In the genomic region with DNA sequence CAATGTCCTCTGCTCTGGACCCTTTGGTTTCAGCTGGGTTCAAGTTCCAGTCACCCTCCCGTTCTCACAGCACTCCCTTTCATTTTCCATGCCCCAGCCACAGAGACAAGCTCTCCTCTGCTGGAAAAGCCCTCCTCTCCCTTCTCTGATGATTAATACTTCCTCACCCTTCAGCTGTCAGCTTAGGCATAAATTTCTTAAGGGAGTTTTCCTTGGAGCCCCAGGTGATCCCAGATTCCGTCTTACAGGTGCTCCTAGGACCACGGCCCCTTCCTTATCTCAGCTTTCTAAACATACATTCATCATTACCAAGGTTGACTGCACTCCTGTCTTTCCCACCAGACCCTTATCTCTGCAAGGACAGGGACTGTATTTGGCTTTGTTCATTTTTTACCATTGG, we compare ENCODE assay signal across 18 cellular contexts. TPM values are rescaled to one million over a fixed set of nuclear protein-coding genes. Genes with fewer than 3 reads are reported as not detected.
DNase-seq lines count a peak whose midpoint lies in the region; ATAC-seq, FAIRE-seq and TF ChIP-seq lines count a peak whose summit lies in the region.
"Had no signal": no experiment of that assay in that cellular context is flagged by ENCODE, and none has a peak within 500 bp of the region (broad histone marks: within the 10 kb centered on the region; RNA-seq: fewer than 3 reads in every experiment).

No MANE protein-coding gene starts in this region.

- H3K27ac ChIP-seq in HCT116 (ENCODE audit: low read depth, low read length) (no peak overlapping the region; the same call in 1 of the 2 replicates), GM12878 (ENCODE audit: control insufficient read depth, insufficient read depth) (no peak overlapping the region), hepatocyte (peak overlapping the region; percentile 83)
- H3K27ac ChIP-seq: HL-60 had no signal

- 53% methylated on average over 3 of the region's 3 CpGs for WGBS in GM12878 (ENCODE audit: insufficient coverage, insufficient replicate concordance, low lambda C conversion rate, missing lambda C conversion rate)
- WGBS in hepatocyte (ENCODE audit: low lambda C conversion rate, missing lambda C conversion rate), result 69% methylated on average over 3 of the region's 3 CpGs

- no peak for TF ChIP-seq CTCF in HCT116 (IDR thresholded peaks at IDR 0.05 in 2 of 3, conservative IDR thresholded peaks at IDR 0.05 in 1 of 3; ENCODE audit: borderline replicate concordance in 1 of 3, insufficient read depth in 1 of 3, low read depth in 2 of 3, low read length in 2 of 3)
- TF ChIP-seq CTCF in GM12878 (IDR thresholded peaks at IDR 0.05 in 2 of 3, conservative IDR thresholded peaks at IDR 0.05 in 1 of 3; ENCODE audit: control insufficient read depth in 2 of 3, extremely low read depth in 1 of 3, insufficient read depth in 1 of 3, low read depth in 3 of 3, low read length in 3 of 3), result no peak
- TF ChIP-seq CTCF in hepatocyte (IDR thresholded peaks at IDR 0.05; ENCODE audit: poor library complexity), result no peak
- no peak for TF ChIP-seq CTCF in progenitor cell of endocrine pancreas (IDR thresholded peaks at IDR 0.05; ENCODE audit: unreplicated experiment)
- no peak for TF ChIP-seq CTCF in GM10248 (IDR thresholded peaks at IDR 0.05; ENCODE audit: control extremely low read depth, extremely low read depth, low read depth, missing control alignments)

- no peaks in the 10 kb centered on the region for H3K27me3 Mint-ChIP-seq in progenitor cell of endocrine pancreas
- no peaks in the 10 kb centered on the region for H3K27me3 Mint-ChIP-seq in activated naive CD4-positive, alpha-beta T cell treated with anti-CD3 and anti-CD28 coated beads for 36 hours (ENCODE audit: low read depth)
- no peaks in the 10 kb centered on the region for H3K27me3 Mint-ChIP-seq in activated CD4-positive, alpha-beta memory T cell treated with anti-CD3 and anti-CD28 coated beads for 36 hours

- TF ChIP-seq RAD21 in HCT116 (IDR thresholded peaks at IDR 0.05; ENCODE audit: low read depth) (no peak), GM12878 (IDR thresholded peaks at IDR 0.05; ENCODE audit: insufficient read depth, low read depth, low read length) (no peak)

- RAD21 ChIA-PET in HCT116 (lab: Charles Lee; ENCODE audit: low non-redundant PET in 1 of 2, low total read pairs in 2 of 2, uncharacterized antibody in 2 of 2, unreplicated experiment in 2 of 2) (no interaction called here), GM12878 (lab: Charles Lee; ENCODE audit: unreplicated experiment) (no interaction called here)

- SMC1A ChIA-PET in GM12878 (lab: Charles Lee; ENCODE audit: uncharacterized antibody, unreplicated experiment), result interaction anchor here (0.5 to 1.3 kb wide), 4 partner anchors 9 to 96 kb away, joined by 3 to 5 read pairs (median 3); no protein-coding TSS in a partner anchor

- no peaks in the 10 kb centered on the region for H3K9me3 Mint-ChIP-seq in progenitor cell of endocrine pancreas (ENCODE audit: low read depth)
- H3K9me3 Mint-ChIP-seq in activated naive CD4-positive, alpha-beta T cell treated with anti-CD3 and anti-CD28 coated beads for 36 hours, result no peaks in the 10 kb centered on the region
- no peaks in the 10 kb centered on the region for H3K9me3 Mint-ChIP-seq in activated CD4-positive, alpha-beta memory T cell treated with anti-CD3 and anti-CD28 coated beads for 36 hours

- H3K4me1 ChIP-seq in HCT116 (ENCODE audit: control insufficient read depth in 1 of 2, insufficient read depth in 2 of 2, low read length in 2 of 2) (peaks cover 19 to 36% of the 10 kb centered on the region in 2 experiments), GM12878 (ENCODE audit: control insufficient read depth, insufficient read depth, low read length) (no peaks in the 10 kb centered on the region), hepatocyte (ENCODE audit: insufficient read depth) (peaks cover 12% of the 10 kb centered on the region)

- H3K36me3 ChIP-seq in HCT116 (ENCODE audit: control insufficient read depth in 1 of 2, insufficient read depth in 2 of 2, low read length in 2 of 2) (no peaks in the 10 kb centered on the region), GM12878 (ENCODE audit: control insufficient read depth in 2 of 2, insufficient read depth in 2 of 2, low read length in 1 of 2) (no peaks in the 10 kb centered on the region), hepatocyte (replicated peaks; ENCODE audit: insufficient read depth, low read depth) (no peaks in the 10 kb centered on the region)

- no peaks in the 10 kb centered on the region for H3K27me3 ChIP-seq in HCT116 (ENCODE audit: insufficient read depth, low read length)
- no peaks in the 10 kb centered on the region for H3K27me3 ChIP-seq in GM12878 (replicated peaks in 1 of 2; ENCODE audit: control insufficient read depth in 2 of 2, insufficient read depth in 2 of 2, low read length in 1 of 2)
- no peaks in the 10 kb centered on the region for H3K27me3 ChIP-seq in hepatocyte

- intact Hi-C loops in HCT116 (cut with micrococcal nuclease), result no loop called here
- intact Hi-C loops in GM12878 (cut with micrococcal nuclease; ENCODE audit: unreplicated experiment), result no loop called here
- intact Hi-C loops in activated naive CD4-positive, alpha-beta T cell treated with anti-CD3 and anti-CD28 coated beads for 36 hours (cut with micrococcal nuclease), result no loop called here
- intact Hi-C loops in activated CD4-positive, alpha-beta memory T cell treated with anti-CD3 and anti-CD28 coated beads for 36 hours (cut with micrococcal nuclease), result no loop called here

- H3K4me3 ChIP-seq in HCT116 (replicated peaks in 1 of 2; ENCODE audit: low read depth in 1 of 2, low read length in 2 of 2) (no peak overlapping the region), GM12878 (no peak overlapping the region), hepatocyte (no peak overlapping the region)

- FAIRE-seq in GM12878 (lab: Jason Lieb, UNC), result peak; percentile 52
- FAIRE-seq: RCC 7860 had no signal

- H3K4me2 ChIP-seq in HCT116 (ENCODE audit: low read length), result peak overlapping the region; percentile 37; the same call in 1 of the 2 replicates
- H3K4me2 ChIP-seq in GM12878 (ENCODE audit: control insufficient read depth, insufficient read depth), result no peak overlapping the region
- no peak overlapping the region for H3K4me2 ChIP-seq in hepatocyte

- no peak overlapping the region for H3K4me3 Mint-ChIP-seq in progenitor cell of endocrine pancreas (ENCODE audit: low read depth)
- no peak overlapping the region for H3K4me3 Mint-ChIP-seq in activated naive CD4-positive, alpha-beta T cell treated with anti-CD3 and anti-CD28 coated beads for 36 hours
- H3K4me3 Mint-ChIP-seq in activated CD4-positive, alpha-beta memory T cell treated with anti-CD3 and anti-CD28 coated beads for 36 hours, result no peak overlapping the region

- no peak for ATAC-seq in HCT116
- no peak for ATAC-seq in GM12878

- no peaks in the 10 kb centered on the region for H4K20me1 ChIP-seq in HCT116 (ENCODE audit: insufficient read depth)
- no peaks in the 10 kb centered on the region for H4K20me1 ChIP-seq in GM12878 (ENCODE audit: control insufficient read depth, insufficient read depth)
- H4K20me1 ChIP-seq in hepatocyte (ENCODE audit: insufficient read depth, poor library complexity, severe bottlenecking), result no peaks in the 10 kb centered on the region

- no peak overlapping the region for H2AFZ ChIP-seq in HCT116 (ENCODE audit: low read depth, low read length, poor library complexity, severe bottlenecking)
- H2AFZ ChIP-seq in GM12878 (ENCODE audit: control insufficient read depth, low read depth, low read length), result no peak overlapping the region
- H2AFZ ChIP-seq in hepatocyte, result no peak overlapping the region

- no peak for TF ChIP-seq EP300 in GM12878 (IDR thresholded peaks at IDR 0.05; ENCODE audit: borderline replicate concordance in 1 of 2, control insufficient read depth in 1 of 2, low read depth in 2 of 2, low read length in 2 of 2)

- H3K9ac ChIP-seq in HCT116 (ENCODE audit: low read length), result no peak overlapping the region
- H3K9ac ChIP-seq in GM12878 (ENCODE audit: control insufficient read depth, insufficient read depth, low read length), result no peak overlapping the region

- POLR2A ChIA-PET in HCT116 (lab: Charles Lee), result interaction anchor here (1.0 kb wide), 1 partner anchor 10 kb away, joined by 3 read pairs; no protein-coding TSS in a partner anchor
- POLR2A ChIA-PET in GM12878 (lab: Charles Lee), result no interaction called here
- POLR2A ChIA-PET in GM10248 (lab: Yijun Ruan, JAX), result interaction anchor here (1.0 kb wide), 1 partner anchor 14 kb away, joined by 3 read pairs; no protein-coding TSS in a partner anchor
- POLR2A ChIA-PET in activated CD4-positive, alpha-beta memory T cell treated with anti-CD3 and anti-CD28 coated beads for 36 hours (lab: Charles Lee), result no interaction called here

- BruUV-seq in HCT116 (replicated peaks; lab: Mats Ljungman, UMichigan), result no TSS peak
- no TSS peak for BruUV-seq in GM12878 (replicated peaks; lab: Mats Ljungman, UMichigan)

- peak overlapping the region; percentile 38 for H3K27ac Mint-ChIP-seq in progenitor cell of endocrine pancreas
- no peak overlapping the region for H3K27ac Mint-ChIP-seq in activated naive CD4-positive, alpha-beta T cell treated with anti-CD3 and anti-CD28 coated beads for 36 hours
- no peak overlapping the region for H3K27ac Mint-ChIP-seq in activated CD4-positive, alpha-beta memory T cell treated with anti-CD3 and anti-CD28 coated beads for 36 hours

- H3K9me2 ChIP-seq in HCT116 (ENCODE audit: insufficient read depth) (no peaks in the 10 kb centered on the region), hepatocyte (replicated peaks; ENCODE audit: insufficient read depth) (no peaks in the 10 kb centered on the region)

- CTCF ChIA-PET in HCT116 (lab: Charles Lee), result interaction anchor here (1.7 kb wide), 1 partner anchor 61 kb away, joined by 4 read pairs; the partner anchor contains the start of gene LRRC59
- CTCF ChIA-PET in GM12878 (lab: Yijun Ruan, JAX), result interaction anchor here (1.0 to 1.2 kb wide), 2 partner anchors 21 to 238 kb away, joined by 3 to 4 read pairs; no protein-coding TSS in a partner anchor
- CTCF ChIA-PET in GM10248 (lab: Yijun Ruan, JAX), result interaction anchor here (1.3 to 1.8 kb wide), 3 partner anchors 20 to 61 kb away, joined by 4 to 7 read pairs (median 4); partner anchors contain the start of gene LRRC59
- CTCF ChIA-PET in activated naive CD4-positive, alpha-beta T cell treated with anti-CD3 and anti-CD28 coated beads for 36 hours (lab: Charles Lee), result interaction anchor here (0.8 kb wide), 1 partner anchor 61 kb away, joined by 3 read pairs; the partner anchor contains the start of gene LRRC59
- CTCF ChIA-PET in activated CD4-positive, alpha-beta memory T cell treated with anti-CD3 and anti-CD28 coated beads for 36 hours (lab: Charles Lee), result no interaction called here

- H3K9me3 ChIP-seq in HCT116 (ENCODE audit: control insufficient read depth in 1 of 2, insufficient read depth in 1 of 2, low read depth in 1 of 2, low read length in 2 of 2) (no peaks in the 10 kb centered on the region), GM12878 (replicated peaks; ENCODE audit: control insufficient read depth, insufficient read depth, low read length) (no peaks in the 10 kb centered on the region), hepatocyte (ENCODE audit: low read depth) (no peaks in the 10 kb centered on the region)

- in situ Hi-C loops in GM12878 (cut with MboI), result no loop called here

- peaks cover 6% of the 10 kb centered on the region for H3K4me1 Mint-ChIP-seq in progenitor cell of endocrine pancreas (ENCODE audit: low read depth)
- no peaks in the 10 kb centered on the region for H3K4me1 Mint-ChIP-seq in activated naive CD4-positive, alpha-beta T cell treated with anti-CD3 and anti-CD28 coated beads for 36 hours (ENCODE audit: low read depth)
- H3K4me1 Mint-ChIP-seq in activated CD4-positive, alpha-beta memory T cell treated with anti-CD3 and anti-CD28 coated beads for 36 hours (ENCODE audit: low read depth), result no peaks in the 10 kb centered on the region

- H3K79me2 ChIP-seq in HCT116 (ENCODE audit: insufficient read depth, low read length) (no peaks in the 10 kb centered on the region), GM12878 (ENCODE audit: control insufficient read depth, insufficient read depth, low read length) (no peaks in the 10 kb centered on the region), hepatocyte (peaks cover 3% of the 10 kb centered on the region)

- DNase-seq in HCT116 (ENCODE audit: low read depth, low spot score) (no peak), GM12878 (ENCODE audit: low read depth, low spot score) (no peak), hepatocyte (ENCODE audit: low spot score) (no peak), progenitor cell of endocrine pancreas (ENCODE audit: low spot score, unreplicated experiment) (no peak), GM10248 (ENCODE audit: extremely low spot score) (no peak), H4 (ENCODE audit: low spot score) (no peak)
- DNase-seq in activated naive CD4-positive, alpha-beta T cell treated with anti-CD3 and anti-CD28 coated beads for 36 hours, result no peak
- DNase-seq in activated CD4-positive, alpha-beta memory T cell treated with anti-CD3 and anti-CD28 coated beads for 36 hours, result no peak
- DNase-seq: EL, H7, KBM-7, NCI-H1092 treated with DMSO at 0.1 percent for 48 hours, NCI-H1694 treated with DMSO at 0.1 percent for 48 hours, NCI-H82 had no signal

- TF ChIP-seq POLR2A in HCT116 (IDR thresholded peaks at IDR 0.05; ENCODE audit: borderline replicate concordance, extremely low read depth, insufficient read depth, insufficient read length), result no peak
- no peak for TF ChIP-seq POLR2A in GM12878 (IDR thresholded peaks at IDR 0.05; ENCODE audit: low read depth, low read length)

- peaks cover 8% of the 10 kb centered on the region for H3K36me3 Mint-ChIP-seq in progenitor cell of endocrine pancreas (ENCODE audit: insufficient read depth)
- H3K36me3 Mint-ChIP-seq in activated naive CD4-positive, alpha-beta T cell treated with anti-CD3 and anti-CD28 coated beads for 36 hours (ENCODE audit: low read depth), result no peaks in the 10 kb centered on the region
- no peaks in the 10 kb centered on the region for H3K36me3 Mint-ChIP-seq in activated CD4-positive, alpha-beta memory T cell treated with anti-CD3 and anti-CD28 coated beads for 36 hours

RNA-seq across cellular contexts. Expression of gene CHAD, which starts 10.4 kb away (rescaled TPM):
- total RNA-seq in HCT116 (2021; ENCODE audit: unreplicated experiment) (not detected), GM12878 (2014; rRNA removed) (not detected in 2 replicates), GM12878 (2014; rRNA removed; fragmentation: Illumina TruSeq; extraction: Trizol) (not detected in 2 replicates), GM12878 (2021) (not detected in 2 replicates), hepatocyte (0.20 and 0.40 TPM in 2 replicates), progenitor cell of endocrine pancreas (not detected in 2 replicates)
- polyA plus RNA-seq in HCT116 (2012), result 1.2 and 1.3 TPM in 2 replicates
- total RNA-seq in GM12878 (2013; cell fraction: nucleolus; rRNA removed), result not detected in 2 replicates
- not detected for polyA plus RNA-seq in GM12878 (2011; ENCODE audit: low read depth)
- polyA plus RNA-seq in GM12878 (2011; rRNA removed) (not detected in 2 replicates), GM12878 (2014; fragmentation: Illumina TruSeq; extraction: Trizol) (not detected in 2 replicates), GM12878 (2014; fragmentation: Nextera tagmentation; extraction: Ambion mirVana) (not detected), GM12878 (2014; rRNA removed) (not detected in 2 replicates), GM12878 (2016; fragmentation: Nextera tagmentation; extraction: Ambion mirVana) (under 1 TPM in 1 of 2 experiments, not detected in 1; 0.06 TPM), hepatocyte (1.1 and 1.8 TPM in 2 replicates)
- polyA plus RNA-seq in GM12878 (2011; cell fraction: cytosol; rRNA removed), result not detected in 2 replicates
- polyA plus RNA-seq in GM12878 (2011; cell fraction: nucleus; rRNA removed), result not detected in 2 replicates
- polyA plus RNA-seq in GM12878 (2012), result 0.37 and 0.39 TPM in 2 replicates
- polyA minus RNA-seq in GM12878 (2011; rRNA and poly(A)+ RNA removed), result not detected in 2 replicates
- not detected in 2 replicates for polyA minus RNA-seq in GM12878 (2011; cell fraction: cytosol; rRNA and poly(A)+ RNA removed)
- polyA minus RNA-seq in GM12878 (2011; cell fraction: nucleus; rRNA and poly(A)+ RNA removed), result not detected in 2 replicates
- not detected for total RNA-seq in activated naive CD4-positive, alpha-beta T cell treated with anti-CD3 and anti-CD28 coated beads for 36 hours
- not detected for total RNA-seq in activated CD4-positive, alpha-beta memory T cell treated with anti-CD3 and anti-CD28 coated beads for 36 hours
- total RNA-seq in H4 (2014; rRNA removed; shearing (Covaris generic)), result not detected in 2 replicates
- total RNA-seq: H7, NCI-H460 had no signal
- polyA plus RNA-seq: BJ had no signal

RNA-seq across cellular contexts. Expression of gene RSAD1, which starts 20.4 kb away (rescaled TPM):
- 82.7 TPM for total RNA-seq in HCT116 (2021; ENCODE audit: unreplicated experiment)
- 50.4 and 56.4 TPM in 2 replicates for polyA plus RNA-seq in HCT116 (2012)
- 52.3 and 57.1 TPM in 2 replicates for total RNA-seq in GM12878 (2013; cell fraction: nucleolus; rRNA removed)
- 16.4 and 22.0 TPM in 2 replicates for total RNA-seq in GM12878 (2014; rRNA removed)
- 14.3 and 15.0 TPM in 2 replicates for total RNA-seq in GM12878 (2014; rRNA removed; fragmentation: Illumina TruSeq; extraction: Trizol)
- 24.2 and 26.5 TPM in 2 replicates for total RNA-seq in GM12878 (2021)
- polyA plus RNA-seq in GM12878 (2011; ENCODE audit: low read depth), result 11.1 TPM
- 26.2 and 28.1 TPM in 2 replicates for polyA plus RNA-seq in GM12878 (2011; rRNA removed)
- polyA plus RNA-seq in GM12878 (2011; cell fraction: cytosol; rRNA removed), result 23.3 and 32.5 TPM in 2 replicates
- 92.4 and 125 TPM in 2 replicates for polyA plus RNA-seq in GM12878 (2011; cell fraction: nucleus; rRNA removed)
- 13.2 and 16.5 TPM in 2 replicates for polyA plus RNA-seq in GM12878 (2012)
- 11.2 and 12.3 TPM in 2 replicates for polyA plus RNA-seq in GM12878 (2014; fragmentation: Illumina TruSeq; extraction: Trizol)
- polyA plus RNA-seq in GM12878 (2014; fragmentation: Nextera tagmentation; extraction: Ambion mirVana), result 1 to 10 TPM; 2.5 to 6.2 TPM
- polyA plus RNA-seq in GM12878 (2014; rRNA removed), result 26.7 and 27.6 TPM in 2 replicates
- polyA plus RNA-seq in GM12878 (2016; fragmentation: Nextera tagmentation; extraction: Ambion mirVana), result 10 to 100 TPM; 23.1 to 28.1 TPM
- polyA minus RNA-seq in GM12878 (2011; rRNA and poly(A)+ RNA removed), result 20.1 and 27.7 TPM in 2 replicates
- 10.9 and 12.3 TPM in 2 replicates for polyA minus RNA-seq in GM12878 (2011; cell fraction: cytosol; rRNA and poly(A)+ RNA removed)
- 40.9 and 54.9 TPM in 2 replicates for polyA minus RNA-seq in GM12878 (2011; cell fraction: nucleus; rRNA and poly(A)+ RNA removed)
- 28.6 and 29.7 TPM in 2 replicates for total RNA-seq in hepatocyte
- 30.4 and 44.2 TPM in 2 replicates for polyA plus RNA-seq in hepatocyte
- total RNA-seq in progenitor cell of endocrine pancreas, result 34.4 and 40.7 TPM in 2 replicates
- total RNA-seq in activated naive CD4-positive, alpha-beta T cell treated with anti-CD3 and anti-CD28 coated beads for 36 hours, result 10 to 100 TPM; 39.2 to 40.4 TPM
- 10 to 100 TPM; 31.9 to 37.2 TPM for total RNA-seq in activated CD4-positive, alpha-beta memory T cell treated with anti-CD3 and anti-CD28 coated beads for 36 hours
- total RNA-seq in H4 (2014; rRNA removed; shearing (Covaris generic)), result 18.7 and 19.3 TPM in 2 replicates

RNA-seq across cellular contexts. Expression of gene ACSF2, which starts 32.3 kb away (rescaled TPM):
- total RNA-seq in HCT116 (2021; ENCODE audit: unreplicated experiment), result 52.4 TPM
- polyA plus RNA-seq in HCT116 (2012), result 34.4 and 40.5 TPM in 2 replicates
- total RNA-seq in GM12878 (2013; cell fraction: nucleolus; rRNA removed), result 78.0 and 93.4 TPM in 2 replicates
- total RNA-seq in GM12878 (2014; rRNA removed), result 22.5 and 25.1 TPM in 2 replicates
- 17.4 and 18.7 TPM in 2 replicates for total RNA-seq in GM12878 (2014; rRNA removed; fragmentation: Illumina TruSeq; extraction: Trizol)
- 28.5 and 32.8 TPM in 2 replicates for total RNA-seq in GM12878 (2021)
- 19.8 TPM for polyA plus RNA-seq in GM12878 (2011; ENCODE audit: low read depth)
- polyA plus RNA-seq in GM12878 (2011; rRNA removed), result 11.7 and 13.2 TPM in 2 replicates
- 11.9 and 13.3 TPM in 2 replicates for polyA plus RNA-seq in GM12878 (2011; cell fraction: cytosol; rRNA removed)
- 36.0 and 60.6 TPM in 2 replicates for polyA plus RNA-seq in GM12878 (2011; cell fraction: nucleus; rRNA removed)
- 20.5 and 23.0 TPM in 2 replicates for polyA plus RNA-seq in GM12878 (2012)
- 15.5 and 20.9 TPM in 2 replicates for polyA plus RNA-seq in GM12878 (2014; fragmentation: Illumina TruSeq; extraction: Trizol)
- polyA plus RNA-seq in GM12878 (2014; fragmentation: Nextera tagmentation; extraction: Ambion mirVana), result 10 to 100 TPM; 10.4 to 14.8 TPM
- 22.4 and 24.9 TPM in 2 replicates for polyA plus RNA-seq in GM12878 (2014; rRNA removed)
- 1 to 10 TPM; 7.1 to 8.4 TPM for polyA plus RNA-seq in GM12878 (2016; fragmentation: Nextera tagmentation; extraction: Ambion mirVana)
- 24.4 and 33.9 TPM in 2 replicates for polyA minus RNA-seq in GM12878 (2011; rRNA and poly(A)+ RNA removed)
- 4.9 and 7.8 TPM in 2 replicates for polyA minus RNA-seq in GM12878 (2011; cell fraction: cytosol; rRNA and poly(A)+ RNA removed)
- polyA minus RNA-seq in GM12878 (2011; cell fraction: nucleus; rRNA and poly(A)+ RNA removed), result 13.7 and 18.1 TPM in 2 replicates
- total RNA-seq in hepatocyte, result 37.7 and 47.9 TPM in 2 replicates
- polyA plus RNA-seq in hepatocyte, result 39.1 and 43.1 TPM in 2 replicates
- total RNA-seq in progenitor cell of endocrine pancreas, result 69.7 and 72.6 TPM in 2 replicates
- 10 to 100 TPM; 19.7 to 20.7 TPM for total RNA-seq in activated naive CD4-positive, alpha-beta T cell treated with anti-CD3 and anti-CD28 coated beads for 36 hours
- 10 to 100 TPM; 20.1 to 23.6 TPM for total RNA-seq in activated CD4-positive, alpha-beta memory T cell treated with anti-CD3 and anti-CD28 coated beads for 36 hours
- 26.5 and 47.2 TPM in 2 replicates for total RNA-seq in H4 (2014; rRNA removed; shearing (Covaris generic))

RNA-seq across cellular contexts. Expression of gene MYCBPAP, which starts 49.9 kb away (rescaled TPM):
- total RNA-seq in HCT116 (2021; ENCODE audit: unreplicated experiment) (not detected), GM12878 (2014; rRNA removed) (1.9 and 2.4 TPM in 2 replicates), GM12878 (2014; rRNA removed; fragmentation: Illumina TruSeq; extraction: Trizol) (1.0 and 1.2 TPM in 2 replicates), GM12878 (2021) (2.4 TPM in 2 replicates), hepatocyte (0.43 TPM in 1 of 2 replicates, not detected in the other), progenitor cell of endocrine pancreas (1.7 and 3.5 TPM in 2 replicates)
- polyA plus RNA-seq in HCT116 (2012), result 0.45 TPM in 1 of 2 replicates, not detected in the other
- total RNA-seq in GM12878 (2013; cell fraction: nucleolus; rRNA removed), result 3.7 TPM in 2 replicates
- 0.46 TPM for polyA plus RNA-seq in GM12878 (2011; ENCODE audit: low read depth)
- polyA plus RNA-seq in GM12878 (2011; rRNA removed) (0.58 and 0.92 TPM in 2 replicates), GM12878 (2014; fragmentation: Illumina TruSeq; extraction: Trizol) (1.3 and 2.8 TPM in 2 replicates), GM12878 (2014; fragmentation: Nextera tagmentation; extraction: Ambion mirVana) (under 1 TPM; 0.23 to 0.27 TPM), GM12878 (2014; rRNA removed) (2.3 and 2.7 TPM in 2 replicates), GM12878 (2016; fragmentation: Nextera tagmentation; extraction: Ambion mirVana) (1 to 10 TPM; 1.7 to 1.8 TPM), hepatocyte (0.70 and 1.2 TPM in 2 replicates)
- polyA plus RNA-seq in GM12878 (2011; cell fraction: cytosol; rRNA removed), result 0.35 and 0.51 TPM in 2 replicates
- 1.6 and 2.5 TPM in 2 replicates for polyA plus RNA-seq in GM12878 (2011; cell fraction: nucleus; rRNA removed)
- 0.85 and 1.00 TPM in 2 replicates for polyA plus RNA-seq in GM12878 (2012)
- 0.57 and 0.66 TPM in 2 replicates for polyA minus RNA-seq in GM12878 (2011; rRNA and poly(A)+ RNA removed)
- not detected in 2 replicates for polyA minus RNA-seq in GM12878 (2011; cell fraction: cytosol; rRNA and poly(A)+ RNA removed)
- polyA minus RNA-seq in GM12878 (2011; cell fraction: nucleus; rRNA and poly(A)+ RNA removed), result 1.2 and 1.4 TPM in 2 replicates
- total RNA-seq in activated naive CD4-positive, alpha-beta T cell treated with anti-CD3 and anti-CD28 coated beads for 36 hours, result 1 to 10 TPM; 5.5 to 5.8 TPM
- 1 to 10 TPM; 8.1 to 8.5 TPM for total RNA-seq in activated CD4-positive, alpha-beta memory T cell treated with anti-CD3 and anti-CD28 coated beads for 36 hours
- not detected in 2 replicates for total RNA-seq in H4 (2014; rRNA removed; shearing (Covaris generic))

Comparison
In these comparisons a context has a peak if more than half of its experiments do, and no peak if none do; other contexts are left out.
1. POLR2A ChIA-PET loops: an anchor here in HCT116 (1.0 kb wide) and GM10248 (1.0 kb wide); none called in GM12878 and activated CD4-positive, alpha-beta memory T cell treated with anti-CD3 and anti-CD28 coated beads for 36 hours.